Comparison of ENCODE assay signal across 12 cellular contexts in the genomic region with DNA sequence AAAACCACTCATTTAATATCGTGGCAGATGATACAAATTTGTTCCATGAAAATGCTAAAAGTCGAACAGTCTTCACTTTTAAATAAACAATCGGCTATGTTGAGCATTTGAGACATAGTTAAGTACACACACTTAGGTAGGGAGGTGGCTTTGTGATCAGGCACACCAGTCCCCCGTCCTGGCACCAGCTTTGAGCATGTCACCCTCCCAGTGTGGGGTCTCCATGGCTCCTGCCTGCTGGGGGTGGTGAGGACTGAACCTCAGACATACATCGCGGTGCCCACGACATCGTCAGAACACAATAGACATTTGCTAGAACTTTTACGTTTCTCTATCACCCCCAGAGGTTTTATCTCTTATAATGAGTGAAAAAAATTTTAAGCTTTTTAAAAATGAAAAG.
DNase-seq lines count a peak whose midpoint lies in the region; ATAC-seq, FAIRE-seq and TF ChIP-seq lines count a peak whose summit lies in the region.
"Had no signal": no experiment of that assay in that cellular context is flagged by ENCODE, and none has a peak within 500 bp of the region (broad histone marks: within the 10 kb centered on the region; RNA-seq: fewer than 3 reads in every experiment).

No MANE protein-coding gene starts in this region.

- TF ChIP-seq CTCF in A549 (IDR thresholded peaks at IDR 0.05) (no peak), HEK293 (tag by site-specific recombination; IDR thresholded peaks at IDR 0.05) (no peak), coronary artery (IDR thresholded peaks at IDR 0.05) (no peak)

- ATAC-seq in A549 (peak; percentile 56 to 63; a peak in 3 of 6 replicates), GM18868 (IDR thresholded peaks at IDR 0.05; ENCODE audit: unreplicated experiment) (no peak), HG03378 (IDR thresholded peaks at IDR 0.05; ENCODE audit: unreplicated experiment) (no peak)

- H3K18ac ChIP-seq in neuronal stem cell (ENCODE audit: low read length) = peak overlapping the region; percentile 71

- H4K8ac ChIP-seq in neuronal stem cell (ENCODE audit: low read depth, low read length) = no peak overlapping the region

- no peak for FAIRE-seq in A549 (lab: Jason Lieb, UNC)
- FAIRE-seq: TTC549 had no signal

- H2BK5ac ChIP-seq in neuronal stem cell (ENCODE audit: low read length) = no peak overlapping the region

- POLR2A ChIA-PET in A549 (lab: Yijun Ruan, JAX) = interaction anchor here (1.4 kb wide), 1 partner anchor 77 kb away, joined by 3 read pairs; no protein-coding TSS in a partner anchor
- POLR2A ChIA-PET in HEK293 (lab: Yijun Ruan, JAX) = interaction anchor here (0.8 to 1.0 kb wide), 2 partner anchors 58 to 77 kb away, joined by 3 read pairs; no protein-coding TSS in a partner anchor

- no peak overlapping the region for H3K14ac ChIP-seq in neuronal stem cell (ENCODE audit: low read length)

- TF ChIP-seq POLR2A in A549 (IDR thresholded peaks at IDR 0.05; ENCODE audit: low read length) = no peak

- TF ChIP-seq EP300 in A549 (IDR thresholded peaks at IDR 0.05) = no peak

- CTCF ChIA-PET in A549 (lab: Yijun Ruan, JAX) = interaction anchor here (0.6 to 4.9 kb wide), 55 partner anchors 8 to 815 kb away, joined by 3 to 144 read pairs (median 5); partner anchors contain the start of genes ACSBG2 and NRTN
- CTCF ChIA-PET in HEK293 (lab: Yijun Ruan, JAX) = interaction anchor here (0.6 to 3.5 kb wide), 36 partner anchors 9 to 816 kb away, joined by 3 to 95 read pairs (median 4); no protein-coding TSS in a partner anchor

- H3K36me3 ChIP-seq in HEK293 (ENCODE audit: control insufficient read depth in 2 of 2, insufficient read depth in 1 of 2, low read length in 2 of 2) (no peaks in the 10 kb centered on the region), neuronal stem cell (replicated peaks in 1 of 2; ENCODE audit: control insufficient read depth in 2 of 2, insufficient read depth in 2 of 2, low read length in 2 of 2) (peaks cover 0 to 11% of the 10 kb centered on the region in 2 donors)
- H3K36me3 ChIP-seq: colonic mucosa had no signal

- DNase-seq in A549 (ENCODE audit: low read depth in 1 of 2, low spot score in 1 of 2) = no peak
- no peak for DNase-seq in coronary artery (ENCODE audit: low spot score)
- DNase-seq in neuronal stem cell (ENCODE audit: low spot score) = no peak
- DNase-seq in NCI-H128 (lab: John Stamatoyannopoulos, UW; ENCODE audit: unreplicated experiment) = no peak
- no peak for DNase-seq in DMS79 treated with DMSO at 0.1 percent for 48 hours (lab: John Stamatoyannopoulos, UW)

- peak overlapping the region; percentile 95 for H3K23ac ChIP-seq in neuronal stem cell (ENCODE audit: low read depth, low read length, poor library complexity)

- no peak overlapping the region for H4K91ac ChIP-seq in neuronal stem cell (ENCODE audit: low read depth, low read length, poor library complexity)

- H3K27ac ChIP-seq in A549 (0 out of 6 replicates have a peak overlapping the region, but pooled peaks of 1 of the 2 experiments have one; percentile 20), HEK293 (ENCODE audit: extremely low read depth, low read depth, low read length) (no peak overlapping the region), coronary artery (no peak overlapping the region), neuronal stem cell (replicated peaks; ENCODE audit: low read length) (no peak overlapping the region)
- H3K27ac ChIP-seq: colonic mucosa, psoas muscle had no signal

- 12% methylated on average over 9 of the region's 9 CpGs for WGBS in A549 (ENCODE audit: missing lambda C conversion rate)
- no CpG with 5 or more reads among the region's 9 CpGs for whole genome bisulfite sequencing in neuronal stem cell (ENCODE audit: extremely low coverage in 2 of 2, insufficient read length in 2 of 2, insufficient replicate concordance in 1 of 2), 2 donors

- no peaks in the 10 kb centered on the region for H3K9me3 ChIP-seq in A549
- no peaks in the 10 kb centered on the region for H3K9me3 ChIP-seq in HEK293 (ENCODE audit: control insufficient read depth, insufficient read depth, low read depth, low read length)
- peaks cover 0 to 11% of the 10 kb centered on the region in 2 donors for H3K9me3 ChIP-seq in neuronal stem cell (replicated peaks in 1 of 2; ENCODE audit: control insufficient read depth in 2 of 2, insufficient read depth in 1 of 2, low read depth in 1 of 2, low read length in 2 of 2)
- H3K9me3 ChIP-seq: colonic mucosa, mucosa of descending colon, psoas muscle had no signal

- H3K4me1 ChIP-seq in A549 = peaks cover 7% of the 10 kb centered on the region
- H3K4me1 ChIP-seq in HEK293 (ENCODE audit: control insufficient read depth, insufficient read depth, low read length) = no peaks in the 10 kb centered on the region
- peaks cover 0 to 3% of the 10 kb centered on the region in 2 donors for H3K4me1 ChIP-seq in neuronal stem cell (ENCODE audit: control insufficient read depth in 2 of 2, insufficient read depth in 1 of 2, low read depth in 1 of 2, low read length in 2 of 2)
- H3K4me1 ChIP-seq: colonic mucosa had no signal

- no peak overlapping the region for H2BK12ac ChIP-seq in neuronal stem cell (ENCODE audit: low read length)

- H3K79me1 ChIP-seq in neuronal stem cell (ENCODE audit: low read depth, low read length) = peaks cover 4% of the 10 kb centered on the region

- H3K4me3 ChIP-seq in A549 = no peak overlapping the region
- no peak overlapping the region for H3K4me3 ChIP-seq in HEK293 (ENCODE audit: low read depth, low read length)
- peak overlapping the region; percentile 52 for H3K4me3 ChIP-seq in coronary artery
- no peak overlapping the region for H3K4me3 ChIP-seq in neuronal stem cell (ENCODE audit: low read length in 2 of 2)
- H3K4me3 ChIP-seq: colonic mucosa, mucosa of descending colon, psoas muscle had no signal

- H2BK15ac ChIP-seq in neuronal stem cell (ENCODE audit: low read length) = no peak overlapping the region

- H2AK5ac ChIP-seq in neuronal stem cell (ENCODE audit: low read depth, low read length) = no peak overlapping the region

- H3K27me3 ChIP-seq in neuronal stem cell (ENCODE audit: control insufficient read depth in 3 of 3, insufficient read depth in 3 of 3, low read depth in 1 of 3, low read length in 3 of 3) = no peaks in the 10 kb centered on the region
- H3K27me3 ChIP-seq: colonic mucosa had no signal

- peak overlapping the region; percentile 71 for H3K4me2 ChIP-seq in A549
- H3K4me2 ChIP-seq in neuronal stem cell (ENCODE audit: insufficient read depth, low read length, poor library complexity, severe bottlenecking) = no peak overlapping the region

- TF ChIP-seq RAD21 in A549 (conservative IDR thresholded peaks at IDR 0.05 in 1 of 2, IDR thresholded peaks at IDR 0.05 in 1 of 2) = no peak

- no peak overlapping the region for H2AFZ ChIP-seq in neuronal stem cell (ENCODE audit: low read length)

- no peak overlapping the region for H3K4ac ChIP-seq in neuronal stem cell (ENCODE audit: low read length)

- no peak overlapping the region for H3K9ac ChIP-seq in neuronal stem cell (ENCODE audit: low read depth, low read length, poor library complexity)

- H2BK120ac ChIP-seq in neuronal stem cell (ENCODE audit: low read depth, low read length) = no peak overlapping the region

TF ChIP-seq in A549, 52 proteins besides CTCF, POLR2A, EP300 and RAD21:
- TF ChIP-seq HDAC2 (IDR thresholded peaks at IDR 0.05) (no peak), HEYL (CRISPR knock-in tag; IDR thresholded peaks at IDR 0.05) (no peak), PHF8 (IDR thresholded peaks at IDR 0.05; ENCODE audit: borderline replicate concordance, low read depth) (no peak)

TF ChIP-seq in HEK293, 187 proteins besides CTCF, POLR2A, EP300 and RAD21:
- peak; percentile 97 for TF ChIP-seq ZNF335 (tag by site-specific recombination; conservative IDR thresholded peaks at IDR 0.05)
- TF ChIP-seq ZFP37 (tag by site-specific recombination; IDR thresholded peaks at IDR 0.05) = no peak
- peak; percentile 36; the same call in 1 of the 2 replicates for TF ChIP-seq GLIS1 (tag by site-specific recombination; IDR thresholded peaks at IDR 0.05)

Comparison
In these comparisons a context has a peak if more than half of its experiments do, and no peak if none do; other contexts are left out.
1. ATAC-seq: peak in A549 (2 of 2); none in GM18868 (single experiment) and HG03378 (single experiment).